ENCODE assay signal across 20 cellular contexts in genomic region chr3:152771120-152771519, GRCh38.
DNase-seq lines count a peak whose midpoint lies in the region; ATAC-seq, FAIRE-seq and TF ChIP-seq lines count a peak whose summit lies in the region.
"Had no signal": no experiment of that assay in that cellular context is flagged by ENCODE, and none has a peak within 500 bp of the region (broad histone marks: within the 10 kb centered on the region; RNA-seq: fewer than 3 reads in every experiment).

No MANE protein-coding gene starts in this region.

- no TSS peak for BruUV-seq in GM12878 (replicated peaks; lab: Mats Ljungman, UMichigan)

- H3K9me3 ChIP-seq in GM12878 (replicated peaks; ENCODE audit: control insufficient read depth, insufficient read depth, low read length) (no peaks in the 10 kb centered on the region; the same call in 2 of the 3 replicates), pancreas (no peaks in the 10 kb centered on the region)

- in situ Hi-C loops in GM12878 (cut with MboI) = no loop called here

- no peaks in the 10 kb centered on the region for H3K36me3 ChIP-seq in GM12878 (ENCODE audit: control insufficient read depth in 2 of 2, insufficient read depth in 2 of 2, low read length in 1 of 2)
- H3K36me3 ChIP-seq in pancreas = no peaks in the 10 kb centered on the region

- TF ChIP-seq CTCF in GM12878 (IDR thresholded peaks at IDR 0.05 in 2 of 3, conservative IDR thresholded peaks at IDR 0.05 in 1 of 3; ENCODE audit: control insufficient read depth in 2 of 3, extremely low read depth in 1 of 3, insufficient read depth in 1 of 3, low read depth in 3 of 3, low read length in 3 of 3) (no peak), pancreas (IDR thresholded peaks at IDR 0.05) (no peak)

- H3K4me3 ChIP-seq in GM12878 (no peak overlapping the region), pancreas (no peak overlapping the region)
- H3K4me3 ChIP-seq: GM23338 had no signal

- CTCF ChIA-PET in GM12878 (lab: Yijun Ruan, JAX) = no interaction called here

- 100% methylated on average over 1 of the region's 1 CpG for WGBS in GM12878 (ENCODE audit: insufficient coverage, insufficient replicate concordance, low lambda C conversion rate, missing lambda C conversion rate)
- WGBS in pancreas, 2 donors = 82 to 87% methylated on average over 1 of the region's 1 CpG

- H3K79me2 ChIP-seq in GM12878 (ENCODE audit: control insufficient read depth, insufficient read depth, low read length) = no peaks in the 10 kb centered on the region

- H3K9ac ChIP-seq in GM12878 (ENCODE audit: control insufficient read depth, insufficient read depth, low read length) = no peak overlapping the region

- H3K27ac ChIP-seq in GM12878 (ENCODE audit: control insufficient read depth, insufficient read depth) (no peak overlapping the region), pancreas (no peak overlapping the region)

- no peak for ATAC-seq in GM12878
- no peak for ATAC-seq in pancreas
- no peak for ATAC-seq in GM18517 (IDR thresholded peaks at IDR 0.05; ENCODE audit: unreplicated experiment)
- no peak for ATAC-seq in GM18909 (IDR thresholded peaks at IDR 0.05; ENCODE audit: poor library complexity, unreplicated experiment)
- ATAC-seq: GM23338, HCT116 had no signal

- SMC1A ChIA-PET in GM12878 (lab: Charles Lee; ENCODE audit: uncharacterized antibody, unreplicated experiment) = interaction anchor here (1.5 kb wide), 1 partner anchor 195 kb away, joined by 3 read pairs; no protein-coding TSS in a partner anchor

- no peak for TF ChIP-seq RAD21 in GM12878 (IDR thresholded peaks at IDR 0.05; ENCODE audit: insufficient read depth, low read depth, low read length)

- H3K27me3 ChIP-seq in GM12878 (replicated peaks in 1 of 2; ENCODE audit: control insufficient read depth in 2 of 2, insufficient read depth in 2 of 2, low read length in 1 of 2) (no peaks in the 10 kb centered on the region), pancreas (no peaks in the 10 kb centered on the region)

- no peak overlapping the region for H3K4me2 ChIP-seq in GM12878 (ENCODE audit: control insufficient read depth, insufficient read depth)
- H3K4me2 ChIP-seq: GM23338 had no signal

- no peak overlapping the region for H2AFZ ChIP-seq in GM12878 (ENCODE audit: control insufficient read depth, low read depth, low read length)

- no peaks in the 10 kb centered on the region for H4K20me1 ChIP-seq in GM12878 (ENCODE audit: control insufficient read depth, insufficient read depth)

- no peak for TF ChIP-seq POLR2A in GM12878 (IDR thresholded peaks at IDR 0.05; ENCODE audit: low read depth, low read length)

- H3K4me1 ChIP-seq in GM12878 (ENCODE audit: control insufficient read depth, insufficient read depth, low read length) = no peaks in the 10 kb centered on the region
- H3K4me1 ChIP-seq in pancreas = peaks cover 0 to 4% (median 3%) of the 10 kb centered on the region in 3 donors

- FAIRE-seq in A204.1 (lab: Jason Lieb, UNC) (peak; percentile 35), GM12878 (lab: Jason Lieb, UNC) (no peak), endometrium (lab: Jason Lieb, UNC) (peak; percentile 18), pancreas (lab: Jason Lieb, UNC) (peak; percentile 29)
- FAIRE-seq: GM12892 had no signal

- POLR2A ChIA-PET in GM12878 (lab: Charles Lee) = no interaction called here

- intact Hi-C loops in GM12878 (cut with micrococcal nuclease; ENCODE audit: unreplicated experiment) = no loop called here
- intact Hi-C loops in pancreas (cut with DNase I) = no loop called here

- RAD21 ChIA-PET in GM12878 (lab: Charles Lee; ENCODE audit: unreplicated experiment) = interaction anchor here (1.7 kb wide), 1 partner anchor 9 kb away, joined by 4 read pairs; no protein-coding TSS in a partner anchor

- TF ChIP-seq EP300 in GM12878 (IDR thresholded peaks at IDR 0.05; ENCODE audit: borderline replicate concordance in 1 of 2, control insufficient read depth in 1 of 2, low read depth in 2 of 2, low read length in 2 of 2) = no peak

- DNase-seq in GM12878 (ENCODE audit: low read depth, low spot score) (no peak), pancreas (no peak), HuH-7.5 (ENCODE audit: low spot score) (no peak)
- DNase-seq: 8988T; C1 segment of cervical spinal cord; Calu3; CD4-positive, alpha-beta memory T cell; COR-L47; DMS53; DMS79 treated with DMSO at 0.1 percent for 48 hours; GF-D8; H9; HFFc6 had no signal

TF ChIP-seq in GM12878, 131 proteins besides CTCF, POLR2A, EP300 and RAD21:
- TF ChIP-seq ZNF592 (IDR thresholded peaks at IDR 0.05) = no peak
- TF ChIP-seq EED (IDR thresholded peaks at IDR 0.05; ENCODE audit: low read depth) = no peak
- TF ChIP-seq ATF7 (IDR thresholded peaks at IDR 0.05; ENCODE audit: low read depth) = peak; percentile 50; the same call in 1 of the 2 replicates
